Comparison of ENCODE assay signal across 9 cellular contexts in genomic region chr19:45137179-45137761, GRCh38. TPM values are rescaled to one million over a fixed set of nuclear protein-coding genes. Genes with fewer than 3 reads are reported as not detected.
DNase-seq lines count a peak whose midpoint lies in the region; ATAC-seq, FAIRE-seq and TF ChIP-seq lines count a peak whose summit lies in the region.
"Had no signal": no experiment of that assay in that cellular context is flagged by ENCODE, and none has a peak within 500 bp of the region (broad histone marks: within the 10 kb centered on the region; RNA-seq: fewer than 3 reads in every experiment).

No MANE protein-coding gene starts in this region.

- H2AFZ ChIP-seq in OCI-LY1 (ENCODE audit: low read length), result no peak overlapping the region

- H3F3A ChIP-seq in OCI-LY1 (ENCODE audit: insufficient read depth, low read length), result no peaks in the 10 kb centered on the region

- H3K36me3 ChIP-seq in OCI-LY1 (ENCODE audit: insufficient read depth, low read length), result peaks cover 12% of the 10 kb centered on the region; the same call in 1 of the 2 replicates

- ATAC-seq in GM18508 (IDR thresholded peaks at IDR 0.05; ENCODE audit: insufficient read depth, unreplicated experiment), result peak; percentile 52
- ATAC-seq in HG02623 (IDR thresholded peaks at IDR 0.05; ENCODE audit: unreplicated experiment), result peak; percentile 63
- no peak for ATAC-seq in activated T-helper 17 cell treated with anti-CD3 and anti-CD28 coated beads, Interleukin-2, amount 50 U/mL, for 72 hours (replicated peaks)
- ATAC-seq: activated CD8-positive, alpha-beta T cell treated with anti-CD3 and anti-CD28 coated beads for 36 hours had no signal

- H3K9me3 ChIP-seq in OCI-LY1 (ENCODE audit: low read length), result no peaks in the 10 kb centered on the region

- H3K4me3 ChIP-seq in OCI-LY1 (ENCODE audit: low read depth, low read length, poor library complexity, severe bottlenecking), result peak overlapping the region; percentile 25

- no peak overlapping the region for H3K4me3 Mint-ChIP-seq in activated T-helper 17 cell treated with anti-CD3 and anti-CD28 coated beads, Interleukin-2, amount 50 U/mL, for 72 hours
- H3K4me3 Mint-ChIP-seq: activated CD8-positive, alpha-beta T cell treated with anti-CD3 and anti-CD28 coated beads for 36 hours had no signal

- TF ChIP-seq CTCF in OCI-LY1 (IDR thresholded peaks at IDR 0.05; ENCODE audit: low read length) (no peak), D721Med (IDR thresholded peaks at IDR 0.05; ENCODE audit: insufficient read depth, missing control alignments) (no peak)

- H3K9me3 Mint-ChIP-seq in activated T-helper 17 cell treated with anti-CD3 and anti-CD28 coated beads, Interleukin-2, amount 50 U/mL, for 72 hours, result no peaks in the 10 kb centered on the region
- H3K9me3 Mint-ChIP-seq: activated CD8-positive, alpha-beta T cell treated with anti-CD3 and anti-CD28 coated beads for 36 hours had no signal

- peak overlapping the region; percentile 60 for H3K4me2 ChIP-seq in OCI-LY1 (ENCODE audit: low read length)

- peak; percentile 73 for DNase-seq in myocyte (ENCODE audit: low read depth)
- DNase-seq in T-helper 1 cell, result no peak
- DNase-seq in activated T-cell treated with anti-CD3 and anti-CD28 coated beads, Interleukin-2, amount 50 U/mL, for 48 hours, result no peak
- no peak for DNase-seq in D721Med (ENCODE audit: insufficient read length, low spot score)
- DNase-seq: activated CD8-positive, alpha-beta T cell treated with anti-CD3 and anti-CD28 coated beads for 36 hours had no signal

- H3K79me2 ChIP-seq in OCI-LY1 (ENCODE audit: insufficient read depth, low read length), result no peaks in the 10 kb centered on the region

- H4K20me1 ChIP-seq in OCI-LY1 (ENCODE audit: insufficient read depth, low read length), result no peaks in the 10 kb centered on the region

- no peak for FAIRE-seq in D721Med (lab: Jason Lieb, UNC)

- no peak overlapping the region for H3K27ac Mint-ChIP-seq in activated T-helper 17 cell treated with anti-CD3 and anti-CD28 coated beads, Interleukin-2, amount 50 U/mL, for 72 hours
- H3K27ac Mint-ChIP-seq: activated CD8-positive, alpha-beta T cell treated with anti-CD3 and anti-CD28 coated beads for 36 hours had no signal

- H3K9me2 ChIP-seq in OCI-LY1 (ENCODE audit: low read depth, low read length), result no peaks in the 10 kb centered on the region

- peak overlapping the region; percentile 93 for H3K27ac ChIP-seq in OCI-LY1 (ENCODE audit: low read depth, low read length, poor library complexity, severe bottlenecking)

- H3K36me3 Mint-ChIP-seq in activated T-helper 17 cell treated with anti-CD3 and anti-CD28 coated beads, Interleukin-2, amount 50 U/mL, for 72 hours (ENCODE audit: low read depth), result peaks cover 7% of the 10 kb centered on the region

- H3K9ac ChIP-seq in OCI-LY1 (ENCODE audit: low read length), result peak overlapping the region; percentile 50

- peaks cover 53% of the 10 kb centered on the region for H3K4me1 ChIP-seq in OCI-LY1 (ENCODE audit: insufficient read depth, low read length, severe bottlenecking)

- H3K27me3 Mint-ChIP-seq in activated T-helper 17 cell treated with anti-CD3 and anti-CD28 coated beads, Interleukin-2, amount 50 U/mL, for 72 hours, result no peaks in the 10 kb centered on the region
- H3K27me3 Mint-ChIP-seq: activated CD8-positive, alpha-beta T cell treated with anti-CD3 and anti-CD28 coated beads for 36 hours had no signal

- no peaks in the 10 kb centered on the region for H3K27me3 ChIP-seq in OCI-LY1 (ENCODE audit: insufficient read depth, low read length)

- no peaks in the 10 kb centered on the region for H3K4me1 Mint-ChIP-seq in activated T-helper 17 cell treated with anti-CD3 and anti-CD28 coated beads, Interleukin-2, amount 50 U/mL, for 72 hours

RNA-seq across cellular contexts. Expression of gene NKPD1, which starts 23.5 kb away (rescaled TPM):
- total RNA-seq in myocyte, result 0.10 and 0.13 TPM in 2 replicates
- 0.13 TPM for polyA plus RNA-seq in myocyte (2012)
- total RNA-seq in activated T-helper 17 cell treated with anti-CD3 and anti-CD28 coated beads, Interleukin-2, amount 50 U/mL, for 72 hours, result under 1 TPM; 0.06 to 0.40 TPM

RNA-seq across cellular contexts. Expression of gene TRAPPC6A, which starts 40.8 kb away (rescaled TPM):
- total RNA-seq in myocyte, result 26.9 and 29.4 TPM in 2 replicates
- polyA plus RNA-seq in myocyte (2012), result 49.8 TPM
- 10 to 100 TPM; 12.9 to 32.1 TPM for total RNA-seq in activated T-helper 17 cell treated with anti-CD3 and anti-CD28 coated beads, Interleukin-2, amount 50 U/mL, for 72 hours

RNA-seq across cellular contexts. Expression of gene BLOC1S3, which starts 41.3 kb away (rescaled TPM):
- 8.4 and 11.8 TPM in 2 replicates for total RNA-seq in myocyte
- 8.8 TPM for polyA plus RNA-seq in myocyte (2012)
- 10 to 100 TPM; 13.9 to 16.7 TPM for total RNA-seq in activated T-helper 17 cell treated with anti-CD3 and anti-CD28 coated beads, Interleukin-2, amount 50 U/mL, for 72 hours

RNA-seq across cellular contexts. Expression of gene PPP1R37, which starts 44.3 kb away (rescaled TPM):
- 73.3 and 80.2 TPM in 2 replicates for total RNA-seq in myocyte
- 31.6 TPM for polyA plus RNA-seq in myocyte (2012)
- 10 to 100 TPM; 19.8 to 27.7 TPM for total RNA-seq in activated T-helper 17 cell treated with anti-CD3 and anti-CD28 coated beads, Interleukin-2, amount 50 U/mL, for 72 hours

RNA-seq across cellular contexts. Expression of gene GEMIN7, which starts 58.2 kb away (rescaled TPM):
- 15.2 and 25.7 TPM in 2 replicates for total RNA-seq in myocyte
- 19.8 TPM for polyA plus RNA-seq in myocyte (2012)
- 10 to 100 TPM; 56.9 to 57.2 TPM for total RNA-seq in activated T-helper 17 cell treated with anti-CD3 and anti-CD28 coated beads, Interleukin-2, amount 50 U/mL, for 72 hours
